Comparison of ENCODE assay signal across 19 cellular contexts in the genomic region with DNA sequence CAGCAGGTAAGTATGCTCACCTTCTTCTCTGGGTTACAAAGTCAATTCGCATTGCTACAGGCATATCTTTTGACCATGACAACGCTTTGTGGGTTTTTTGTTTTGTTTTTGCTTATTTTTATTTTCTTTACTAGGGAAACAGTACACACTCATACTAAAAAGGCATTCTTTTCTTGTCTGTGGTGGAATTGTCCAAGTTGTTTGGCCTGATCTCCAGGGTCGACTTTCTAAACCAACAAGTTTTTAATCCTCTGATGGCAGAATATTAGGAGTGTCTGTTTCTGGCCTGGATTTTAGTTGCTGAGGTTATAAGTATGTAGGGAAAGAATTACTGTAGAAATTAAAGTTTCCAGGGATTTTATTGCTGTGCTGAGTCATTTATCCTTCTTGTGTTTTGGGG.
"Had no signal": no experiment of that assay in that cellular context is flagged by ENCODE, and none has a peak within 500 bp of the region (broad histone marks: within the 10 kb centered on the region; RNA-seq: fewer than 3 reads in every experiment).

No MANE protein-coding gene starts in this region.

- H2AFZ ChIP-seq: neural progenitor cell, parathyroid adenoma had no signal

- H3K4me2 ChIP-seq: neural progenitor cell had no signal

- H3K4me3 ChIP-seq: heart left ventricle, neural progenitor cell, psoas muscle, right lobe of liver, suprapubic skin, thyroid gland, upper lobe of left lung, uterus had no signal

- DNase-seq: cerebellar nuclear complex; dermis blood vessel endothelial cell; heart left ventricle; hippocampal formation; left colon; natural killer cell; nucleus accumbens; psoas muscle; retina; right lobe of liver; stimulated activated CD4-positive, alpha-beta T cell treated with anti-CD3 and anti-CD28 coated beads, Interleukin-2, amount 100 ng/mL, for 24 hours; stimulated activated CD4-positive, alpha-beta T cell treated with anti-CD3 and anti-CD28 coated beads, Interleukin-4, amount 100 ng/mL, for 4 hours; stimulated activated naive CD4-positive, alpha-beta T cell; thyroid gland; upper lobe of left lung; uterus had no signal

- H3K27ac ChIP-seq: heart left ventricle, neural progenitor cell, parathyroid adenoma, psoas muscle, right lobe of liver, thyroid gland, upper lobe of left lung had no signal

- H3K9ac ChIP-seq: neural progenitor cell, parathyroid adenoma had no signal

- H3K27me3 ChIP-seq: heart left ventricle, neural progenitor cell, right lobe of liver, suprapubic skin, thyroid gland, upper lobe of left lung, uterus had no signal

- H3K79me2 ChIP-seq: parathyroid adenoma had no signal

- H3K9me3 ChIP-seq: heart left ventricle, psoas muscle, suprapubic skin, thyroid gland, upper lobe of left lung, uterus had no signal

- ATAC-seq: heart left ventricle, left colon, natural killer cell, psoas muscle, right lobe of liver had no signal

- H3K4me1 ChIP-seq: heart left ventricle, neural progenitor cell, parathyroid adenoma, psoas muscle, right lobe of liver, thyroid gland, upper lobe of left lung, uterus had no signal

- H3K36me3 ChIP-seq: heart left ventricle, neural progenitor cell, right lobe of liver, suprapubic skin, thyroid gland, upper lobe of left lung, uterus had no signal
